Comparison of ENCODE assay signal across 31 cellular contexts in genomic region chr12:78695749-78696148, GRCh38.
"Had no signal": no experiment of that assay in that cellular context is flagged by ENCODE, and none has a peak within 500 bp of the region (broad histone marks: within the 10 kb centered on the region; RNA-seq: fewer than 3 reads in every experiment).

No MANE protein-coding gene starts in this region.

- H3K4me3 ChIP-seq: adrenal gland, body of pancreas, esophagus squamous epithelium, gastroesophageal sphincter, heart right ventricle had no signal

- ATAC-seq: activated CD4-positive, alpha-beta T cell treated with anti-CD3 and anti-CD28 coated beads for 36 hours; activated CD8-positive, alpha-beta memory T cell treated with anti-CD3 and anti-CD28 coated beads, Interleukin-2, amount 10 ng/mL, durations not matched to agents 7 days and 5 days; activated CD8-positive, alpha-beta T cell treated with anti-CD3 and anti-CD28 coated beads, Interleukin-2, amount 10 ng/mL, durations not matched to agents 7 days and 5 days; activated naive CD8-positive, alpha-beta T cell treated with anti-CD3 and anti-CD28 coated beads, Interleukin-2, amount 50 U/mL, for 24 hours; body of pancreas; effector memory CD8-positive, alpha-beta T cell; gastroesophageal sphincter; heart right ventricle had no signal

- H3K27ac Mint-ChIP-seq: activated CD4-positive, alpha-beta memory T cell treated with anti-CD3 and anti-CD28 coated beads for 36 hours; activated CD4-positive, alpha-beta T cell treated with anti-CD3 and anti-CD28 coated beads for 36 hours; activated CD4-positive, alpha-beta T cell treated with anti-CD3 and anti-CD28 coated beads, Interleukin-2, amount 10 ng/mL, durations not matched to agents 24 days and 14 days; activated CD8-positive, alpha-beta memory T cell treated with anti-CD3 and anti-CD28 coated beads, Interleukin-2, amount 10 ng/mL, durations not matched to agents 7 days and 5 days; activated CD8-positive, alpha-beta T cell treated with anti-CD3 and anti-CD28 coated beads, Interleukin-2, amount 10 ng/mL, durations not matched to agents 7 days and 5 days; activated naive CD4-positive, alpha-beta T cell treated with anti-CD3 and anti-CD28 coated beads for 36 hours; activated naive CD4-positive, alpha-beta T cell treated with anti-CD3 and anti-CD28 coated beads, Interleukin-2, amount 50 U/mL, for 24 hours; activated naive CD8-positive, alpha-beta T cell treated with anti-CD3 and anti-CD28 coated beads for 36 hours; activated naive CD8-positive, alpha-beta T cell treated with anti-CD3 and anti-CD28 coated beads, Interleukin-2, amount 50 U/mL, for 24 hours; activated T-helper 1 cell treated with anti-CD3 and anti-CD28 coated beads, Interleukin-12 subunit alpha, Interleukin-12 subunit beta, Interleukin-2, Interleukin-4 antibody, amounts not matched to agents 30 ng/mL and 10 ng/mL and 1 ng/mL, durations not matched to agents 14 hours and 24 hours and 36 hours; activated T-helper 2 cell treated with anti-CD3 and anti-CD28 coated beads, Interferon-gamma antibody, Interleukin-2, Interleukin-4, amounts not matched to agents 10 μg/mL and 5 μg/mL and 100 μg/mL, durations not matched to agents 14 hours and 24 hours and 36 hours; effector memory CD8-positive, alpha-beta T cell had no signal

- H3K4me1 ChIP-seq: adrenal gland, body of pancreas, esophagus squamous epithelium, gastroesophageal sphincter, heart right ventricle had no signal

- H3K27me3 Mint-ChIP-seq: activated CD4-positive, alpha-beta memory T cell treated with anti-CD3 and anti-CD28 coated beads for 36 hours; activated CD4-positive, alpha-beta T cell treated with anti-CD3 and anti-CD28 coated beads for 36 hours; activated CD4-positive, alpha-beta T cell treated with anti-CD3 and anti-CD28 coated beads, Interleukin-2, amount 10 ng/mL, durations not matched to agents 24 days and 14 days; activated CD8-positive, alpha-beta memory T cell treated with anti-CD3 and anti-CD28 coated beads, Interleukin-2, amount 10 ng/mL, durations not matched to agents 7 days and 5 days; activated naive CD4-positive, alpha-beta T cell treated with anti-CD3 and anti-CD28 coated beads, Interleukin-2, amount 50 U/mL, for 24 hours; activated naive CD8-positive, alpha-beta T cell treated with anti-CD3 and anti-CD28 coated beads for 36 hours; activated naive CD8-positive, alpha-beta T cell treated with anti-CD3 and anti-CD28 coated beads, Interleukin-2, amount 50 U/mL, for 24 hours; effector memory CD8-positive, alpha-beta T cell had no signal

- DNase-seq: activated CD4-positive, alpha-beta memory T cell treated with anti-CD3 and anti-CD28 coated beads for 36 hours; activated CD4-positive, alpha-beta T cell treated with anti-CD3 and anti-CD28 coated beads for 36 hours; activated CD4-positive, alpha-beta T cell treated with anti-CD3 and anti-CD28 coated beads, Interleukin-2, amount 10 ng/mL, durations not matched to agents 24 days and 14 days; activated CD4-positive, CD25-positive, alpha-beta regulatory T cell; activated CD4-positive, CD25-positive, alpha-beta regulatory T cell treated with anti-CD3 and anti-CD28 coated beads, Interleukin-2, amount 50 U/mL, for 72 hours; activated CD8-positive, alpha-beta memory T cell treated with anti-CD3 and anti-CD28 coated beads, Interleukin-2, amount 10 ng/mL, durations not matched to agents 7 days and 5 days; activated CD8-positive, alpha-beta memory T cell treated with anti-CD3 and anti-CD28 coated beads, Interleukin-2, amount 50 U/mL, for 4 hours; activated CD8-positive, alpha-beta T cell treated with anti-CD3 and anti-CD28 coated beads, Interleukin-2, amount 10 ng/mL, durations not matched to agents 7 days and 5 days; activated effector memory CD4-positive, alpha-beta T cell treated with anti-CD3 and anti-CD28 coated beads, Interleukin-2, amount 50 U/mL, for 16 hours; activated naive CD4-positive, alpha-beta T cell treated with anti-CD3 and anti-CD28 coated beads for 36 hours; activated naive CD8-positive, alpha-beta T cell treated with anti-CD3 and anti-CD28 coated beads for 36 hours; activated naive CD8-positive, alpha-beta T cell treated with anti-CD3 and anti-CD28 coated beads, Interleukin-2, amount 50 U/mL, for 24 hours; activated T-cell treated with anti-CD3 and anti-CD28 coated beads, Interleukin-2, amount 50 U/mL, for 1 hour; activated T-cell treated with anti-CD3 and anti-CD28 coated beads, Interleukin-2, amount 50 U/mL, for 48 hours; adrenal gland; amygdala; aorta; body of pancreas; caudate nucleus; cortex of kidney; effector CD4-positive, alpha-beta T cell; effector memory CD8-positive, alpha-beta T cell; erythroblast; esophagus squamous epithelium; foreskin melanocyte; heart right ventricle; T-helper 2 cell had no signal

- H3K27me3 ChIP-seq: adrenal gland, body of pancreas, esophagus squamous epithelium, gastroesophageal sphincter, heart right ventricle had no signal

- H3K36me3 ChIP-seq: adrenal gland, esophagus squamous epithelium, gastroesophageal sphincter, heart right ventricle had no signal

- H3K9me3 Mint-ChIP-seq: activated CD4-positive, alpha-beta T cell treated with anti-CD3 and anti-CD28 coated beads, Interleukin-2, amount 10 ng/mL, durations not matched to agents 24 days and 14 days had no signal

- H3K4me3 Mint-ChIP-seq: activated CD4-positive, alpha-beta memory T cell treated with anti-CD3 and anti-CD28 coated beads for 36 hours; activated CD4-positive, alpha-beta T cell treated with anti-CD3 and anti-CD28 coated beads for 36 hours; activated CD4-positive, alpha-beta T cell treated with anti-CD3 and anti-CD28 coated beads, Interleukin-2, amount 10 ng/mL, durations not matched to agents 24 days and 14 days; activated CD8-positive, alpha-beta memory T cell treated with anti-CD3 and anti-CD28 coated beads, Interleukin-2, amount 10 ng/mL, durations not matched to agents 7 days and 5 days; activated CD8-positive, alpha-beta T cell treated with anti-CD3 and anti-CD28 coated beads, Interleukin-2, amount 10 ng/mL, durations not matched to agents 7 days and 5 days; activated naive CD4-positive, alpha-beta T cell treated with anti-CD3 and anti-CD28 coated beads for 36 hours; activated naive CD4-positive, alpha-beta T cell treated with anti-CD3 and anti-CD28 coated beads, Interleukin-2, amount 50 U/mL, for 24 hours; activated naive CD8-positive, alpha-beta T cell treated with anti-CD3 and anti-CD28 coated beads for 36 hours; activated naive CD8-positive, alpha-beta T cell treated with anti-CD3 and anti-CD28 coated beads, Interleukin-2, amount 50 U/mL, for 24 hours; activated T-helper 1 cell treated with anti-CD3 and anti-CD28 coated beads, Interleukin-12 subunit alpha, Interleukin-12 subunit beta, Interleukin-2, Interleukin-4 antibody, amounts not matched to agents 30 ng/mL and 10 ng/mL and 1 ng/mL, durations not matched to agents 14 hours and 24 hours and 36 hours; effector memory CD8-positive, alpha-beta T cell had no signal

- H3K4me1 Mint-ChIP-seq: activated CD4-positive, alpha-beta T cell treated with anti-CD3 and anti-CD28 coated beads for 36 hours; activated CD4-positive, alpha-beta T cell treated with anti-CD3 and anti-CD28 coated beads, Interleukin-2, amount 10 ng/mL, durations not matched to agents 24 days and 14 days; activated CD8-positive, alpha-beta memory T cell treated with anti-CD3 and anti-CD28 coated beads, Interleukin-2, amount 10 ng/mL, durations not matched to agents 7 days and 5 days; activated naive CD4-positive, alpha-beta T cell treated with anti-CD3 and anti-CD28 coated beads, Interleukin-2, amount 50 U/mL, for 24 hours; activated naive CD8-positive, alpha-beta T cell treated with anti-CD3 and anti-CD28 coated beads for 36 hours; activated naive CD8-positive, alpha-beta T cell treated with anti-CD3 and anti-CD28 coated beads, Interleukin-2, amount 50 U/mL, for 24 hours had no signal

- H3K9me3 ChIP-seq: adrenal gland, body of pancreas, esophagus squamous epithelium, gastroesophageal sphincter had no signal

- H3K27ac ChIP-seq: adrenal gland, body of pancreas, esophagus squamous epithelium, gastroesophageal sphincter, heart right ventricle had no signal
